ENCODE assay signal across 1 cellular context in genomic region chr12:52860102-52860838, GRCh38.
TF ChIP-seq lines count a peak whose summit lies in the region.

No MANE protein-coding gene starts in this region.

TF ChIP-seq in HCT116, 20 proteins besides CTCF, POLR2A, EP300 and RAD21 (continued from another document):
- TF ChIP-seq SP1 (IDR thresholded peaks at IDR 0.05; ENCODE audit: low read depth) (no peak), CBX3 (IDR thresholded peaks at IDR 0.05; ENCODE audit: low read depth) (no peak), ELF1 (IDR thresholded peaks at IDR 0.05; ENCODE audit: borderline replicate concordance, low read depth) (no peak), EZH2 (IDR thresholded peaks at IDR 0.05) (no peak), SRF (IDR thresholded peaks at IDR 0.05; ENCODE audit: low read depth) (no peak), CEBPB (IDR thresholded peaks at IDR 0.05; ENCODE audit: low read depth) (no peak), ZBTB33 (IDR thresholded peaks at IDR 0.05; ENCODE audit: extremely low read depth, insufficient replicate concordance, low read length) (no peak), REST (IDR thresholded peaks at IDR 0.05; ENCODE audit: low read depth) (no peak), YY1 (IDR thresholded peaks at IDR 0.05; ENCODE audit: extremely low read depth, insufficient replicate concordance, low read depth, low read length) (no peak), ZFX (IDR thresholded peaks at IDR 0.05) (no peak), FOSL1 (IDR thresholded peaks at IDR 0.05; ENCODE audit: low read depth) (no peak), MAX (IDR thresholded peaks at IDR 0.05) (no peak)
